9 cellular contexts compared by ENCODE assay signal in the genomic region with DNA sequence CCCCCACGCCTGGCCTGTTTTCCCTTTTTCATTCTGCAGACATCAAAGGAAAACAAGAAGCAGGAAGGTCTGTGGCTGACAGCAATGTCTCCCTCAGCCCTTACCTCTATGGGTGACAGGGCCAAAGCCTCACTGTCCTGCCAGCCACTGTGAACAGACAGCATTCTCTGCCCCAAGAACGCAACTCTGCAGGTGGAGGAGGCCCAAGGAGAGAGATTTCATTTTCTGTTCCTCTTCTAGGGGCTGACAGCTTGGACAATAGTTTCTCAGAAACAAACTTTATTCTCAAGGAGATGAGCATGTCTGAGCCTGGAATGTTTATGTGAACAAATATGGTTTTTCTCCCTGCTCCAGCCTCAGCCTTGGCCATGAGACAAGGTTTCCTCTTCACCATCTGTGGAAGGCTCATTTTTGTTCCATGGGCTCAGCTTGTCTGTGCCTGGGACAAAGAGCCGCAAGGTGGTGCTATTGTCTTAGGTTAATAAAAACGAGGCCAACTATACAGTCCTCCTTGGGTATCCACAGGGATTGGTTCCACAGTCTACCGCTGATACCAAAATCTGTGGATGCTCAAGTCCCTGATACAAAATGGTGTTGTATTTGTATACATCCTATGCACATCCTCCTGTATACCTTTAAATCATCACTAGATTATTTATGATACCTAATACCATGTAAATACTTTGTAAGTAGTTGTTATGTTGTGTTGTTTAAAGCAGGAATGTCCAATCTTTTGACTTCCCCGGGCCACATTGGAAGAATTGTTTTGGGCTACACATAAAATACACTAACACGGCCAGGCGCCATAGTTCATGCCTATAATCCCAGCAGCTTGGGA. TPM values are rescaled to one million over a fixed set of nuclear protein-coding genes. Genes with fewer than 3 reads are reported as not detected.
A peak's percentile ranks its signal among the peaks of the same experiment; 100 is the strongest.
DNase-seq lines count a peak whose midpoint lies in the region; ATAC-seq and TF ChIP-seq lines count a peak whose summit lies in the region.
"Had no signal": no experiment of that assay in that cellular context is flagged by ENCODE, and none has a peak within 500 bp of the region (broad histone marks: within the 10 kb centered on the region; RNA-seq: fewer than 3 reads in every experiment).

No MANE protein-coding gene starts in this region.

- peaks cover 3 to 24% of the 10 kb centered on the region in 2 donors for H3K27me3 Mint-ChIP-seq in CD8-positive, alpha-beta memory T cell
- H3K27me3 Mint-ChIP-seq in glutamatergic neuron (ENCODE audit: unreplicated experiment) = peaks cover 5% of the 10 kb centered on the region

- H3K27me3 ChIP-seq in CD8-positive, alpha-beta memory T cell (ENCODE audit: insufficient read depth, low read length, poor library complexity, severe bottlenecking) = no peaks in the 10 kb centered on the region
- H3K27me3 ChIP-seq in HCT116 (ENCODE audit: insufficient read depth, low read length) = no peaks in the 10 kb centered on the region

- H3K4me1 ChIP-seq in CD8-positive, alpha-beta memory T cell (ENCODE audit: insufficient read depth, low read length) = no peaks in the 10 kb centered on the region
- no peaks in the 10 kb centered on the region for H3K4me1 ChIP-seq in HCT116 (ENCODE audit: control insufficient read depth in 1 of 2, insufficient read depth in 2 of 2, low read length in 2 of 2)

- no peaks in the 10 kb centered on the region for H3K4me1 Mint-ChIP-seq in CD8-positive, alpha-beta memory T cell
- no peaks in the 10 kb centered on the region for H3K4me1 Mint-ChIP-seq in glutamatergic neuron (ENCODE audit: low read depth, unreplicated experiment)

- POLR2A ChIA-PET in CD8-positive, alpha-beta memory T cell (lab: Charles Lee) = no interaction called here
- POLR2A ChIA-PET in HCT116 (lab: Charles Lee) = no interaction called here

- no peaks in the 10 kb centered on the region for H3K9me3 ChIP-seq in CD8-positive, alpha-beta memory T cell (ENCODE audit: low read length)
- H3K9me3 ChIP-seq in HCT116 (ENCODE audit: control insufficient read depth in 1 of 2, insufficient read depth in 1 of 2, low read depth in 1 of 2, low read length in 2 of 2) = no peaks in the 10 kb centered on the region

- no peaks in the 10 kb centered on the region for H3K9me2 ChIP-seq in HCT116 (ENCODE audit: insufficient read depth)

- intact Hi-C loops in HCT116 (cut with micrococcal nuclease) = loop anchor here (1.0 to 5.0 kb wide), 5 partner anchors 66 to 288 kb away; no protein-coding TSS in a partner anchor

- peak in 4 of 5 donors; percentile 11 to 50 (median 19) for DNase-seq in CD8-positive, alpha-beta memory T cell
- DNase-seq in HCT116 (ENCODE audit: low read depth, low spot score) (peak; percentile 54), NCI-H774 (lab: John Stamatoyannopoulos, UW) (peak; percentile 18), activated T-cell treated with anti-CD3 and anti-CD28 coated beads for 48 hours (ENCODE audit: low read depth) (peak; percentile 29), glutamatergic neuron (peak; percentile 74), putamen (ENCODE audit: low spot score) (peak; percentile 25)

- CTCF ChIA-PET in CD8-positive, alpha-beta memory T cell (lab: Charles Lee) = interaction anchor here (1.6 to 2.0 kb wide), 4 partner anchors 10 to 81 kb away, joined by 5 to 10 read pairs (median 6); no protein-coding TSS in a partner anchor
- CTCF ChIA-PET in HCT116 (lab: Charles Lee) = interaction anchor here (0.8 to 2.8 kb wide), 14 partner anchors 9 to 565 kb away, joined by 3 to 28 read pairs (median 4); no protein-coding TSS in a partner anchor

- H3K79me2 ChIP-seq in HCT116 (ENCODE audit: insufficient read depth, low read length) = no peaks in the 10 kb centered on the region

- no peak overlapping the region for H3K9ac ChIP-seq in HCT116 (ENCODE audit: low read length)

- RAD21 ChIA-PET in HCT116 (lab: Charles Lee; ENCODE audit: low non-redundant PET in 1 of 2, low total read pairs in 2 of 2, uncharacterized antibody in 2 of 2, unreplicated experiment in 2 of 2) = interaction anchor here in 1 of 2 experiments (0.7 kb wide), 1 partner anchor 69 kb away, joined by 3 read pairs; no protein-coding TSS in a partner anchor

- BruUV-seq in HCT116 (replicated peaks; lab: Mats Ljungman, UMichigan) = no TSS peak

- no peaks in the 10 kb centered on the region for H3K9me3 Mint-ChIP-seq in CD8-positive, alpha-beta memory T cell
- no peaks in the 10 kb centered on the region for H3K9me3 Mint-ChIP-seq in glutamatergic neuron (ENCODE audit: unreplicated experiment)

- TF ChIP-seq CTCF in HCT116 (IDR thresholded peaks at IDR 0.05 in 2 of 3, conservative IDR thresholded peaks at IDR 0.05 in 1 of 3; ENCODE audit: borderline replicate concordance in 1 of 3, insufficient read depth in 1 of 3, low read depth in 2 of 3, low read length in 2 of 3) = peak; percentile 66 to 85 (median 84); a peak in 5 of 6 replicates
- TF ChIP-seq CTCF in glutamatergic neuron (IDR thresholded peaks at IDR 0.05; ENCODE audit: partially characterized antibody, unreplicated experiment) = peak; percentile 31

- no peaks in the 10 kb centered on the region for H4K20me1 ChIP-seq in HCT116 (ENCODE audit: insufficient read depth)

- no peaks in the 10 kb centered on the region for H3K36me3 Mint-ChIP-seq in CD8-positive, alpha-beta memory T cell
- no peaks in the 10 kb centered on the region for H3K36me3 Mint-ChIP-seq in glutamatergic neuron (ENCODE audit: unreplicated experiment)

- peak; percentile 78 for TF ChIP-seq RAD21 in HCT116 (IDR thresholded peaks at IDR 0.05; ENCODE audit: low read depth)

- no peak overlapping the region for H3K4me2 ChIP-seq in HCT116 (ENCODE audit: low read length)

- no peak overlapping the region for H3K27ac Mint-ChIP-seq in CD8-positive, alpha-beta memory T cell
- H3K27ac Mint-ChIP-seq in glutamatergic neuron (ENCODE audit: unreplicated experiment) = no peak overlapping the region

- H3K4me3 Mint-ChIP-seq in CD8-positive, alpha-beta memory T cell = no peak overlapping the region
- H3K4me3 Mint-ChIP-seq in glutamatergic neuron (ENCODE audit: unreplicated experiment) = no peak overlapping the region

- ATAC-seq in HCT116 = peak; percentile 86
- no peak for ATAC-seq in GM18505 (IDR thresholded peaks at IDR 0.05; ENCODE audit: unreplicated experiment)
- ATAC-seq in HG03460 (IDR thresholded peaks at IDR 0.05; ENCODE audit: unreplicated experiment) = no peak

- no peak overlapping the region for H3K4me3 ChIP-seq in CD8-positive, alpha-beta memory T cell (ENCODE audit: low read length)
- no peak overlapping the region for H3K4me3 ChIP-seq in HCT116 (replicated peaks in 1 of 2; ENCODE audit: low read depth in 1 of 2, low read length in 2 of 2)
- H3K4me3 ChIP-seq: SK-N-MC had no signal

- TF ChIP-seq POLR2A in HCT116 (IDR thresholded peaks at IDR 0.05; ENCODE audit: borderline replicate concordance, extremely low read depth, insufficient read depth, insufficient read length) (no peak), GM18505 (IDR thresholded peaks at IDR 0.05; ENCODE audit: borderline replicate concordance, extremely low read depth, insufficient read depth, insufficient read length) (no peak)

- no peaks in the 10 kb centered on the region for H3K36me3 ChIP-seq in CD8-positive, alpha-beta memory T cell (ENCODE audit: insufficient read depth, low read length)
- H3K36me3 ChIP-seq in HCT116 (ENCODE audit: control insufficient read depth in 1 of 2, insufficient read depth in 2 of 2, low read length in 2 of 2) = no peaks in the 10 kb centered on the region

- no peak overlapping the region for H3K27ac ChIP-seq in CD8-positive, alpha-beta memory T cell (ENCODE audit: low read depth, low read length)
- H3K27ac ChIP-seq in HCT116 (ENCODE audit: low read depth, low read length) = no peak overlapping the region
- H3K27ac ChIP-seq: SK-N-MC had no signal

- H2AFZ ChIP-seq in HCT116 (ENCODE audit: low read depth, low read length, poor library complexity, severe bottlenecking) = no peak overlapping the region

TF ChIP-seq in HCT116, 20 proteins besides CTCF, POLR2A, EP300 and RAD21 (continues in another document):
- TF ChIP-seq CBX3 (IDR thresholded peaks at IDR 0.05; ENCODE audit: low read depth) = no peak
- TF ChIP-seq SRF (IDR thresholded peaks at IDR 0.05; ENCODE audit: low read depth) = no peak
- no peak for TF ChIP-seq ELF1 (IDR thresholded peaks at IDR 0.05; ENCODE audit: borderline replicate concordance, low read depth)
- no peak for TF ChIP-seq CEBPB (IDR thresholded peaks at IDR 0.05; ENCODE audit: low read depth)
- TF ChIP-seq YY1 (IDR thresholded peaks at IDR 0.05; ENCODE audit: extremely low read depth, insufficient replicate concordance, low read depth, low read length) = no peak
- TF ChIP-seq ZNF274 (IDR thresholded peaks at IDR 0.05; ENCODE audit: low read depth, low read length) = no peak
- TF ChIP-seq EGR1 (IDR thresholded peaks at IDR 0.05; ENCODE audit: low read depth) = no peak
- TF ChIP-seq JUND (IDR thresholded peaks at IDR 0.05) = no peak
- TF ChIP-seq, protein P1, sequence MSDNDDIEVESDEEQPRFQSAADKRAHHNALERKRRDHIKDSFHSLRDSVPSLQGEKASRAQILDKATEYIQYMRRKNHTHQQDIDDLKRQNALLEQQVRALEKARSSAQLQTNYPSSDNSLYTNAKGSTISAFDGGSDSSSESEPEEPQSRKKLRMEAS (IDR thresholded peaks at IDR 0.05) = no peak

RNA-seq across cellular contexts. Expression of gene PIWIL3, which starts 5.8 kb away (rescaled TPM):
- not detected for total RNA-seq in CD8-positive, alpha-beta memory T cell
- polyA plus RNA-seq in CD8-positive, alpha-beta memory T cell = not detected
- not detected for total RNA-seq in HCT116 (2021; ENCODE audit: unreplicated experiment)
- polyA plus RNA-seq in HCT116 (2012) = not detected in 2 replicates
- total RNA-seq in glutamatergic neuron (ENCODE audit: unreplicated experiment) = not detected

RNA-seq across cellular contexts. Expression of gene SGSM1, which starts 37.3 kb away (rescaled TPM):
- total RNA-seq in CD8-positive, alpha-beta memory T cell = under 1 TPM; 0.09 to 0.31 TPM
- polyA plus RNA-seq in CD8-positive, alpha-beta memory T cell = 0.28 TPM
- 5.1 TPM for total RNA-seq in HCT116 (2021; ENCODE audit: unreplicated experiment)
- 4.2 and 4.5 TPM in 2 replicates for polyA plus RNA-seq in HCT116 (2012)
- 1.2 TPM for total RNA-seq in glutamatergic neuron (ENCODE audit: unreplicated experiment)

Comparison
In these comparisons a context has a peak if more than half of its experiments do, and no peak if none do; other contexts are left out.
1. DNase-seq: peak in every context shown above with its lines; median percentile 74 in glutamatergic neuron; 54 in HCT116; 29 in activated T-cell treated with anti-CD3 and anti-CD28 coated beads for 48 hours; 25 in putamen; 19 in CD8-positive, alpha-beta memory T cell; 18 in NCI-H774.